8 cellular contexts compared by ENCODE assay signal in the genomic region with DNA sequence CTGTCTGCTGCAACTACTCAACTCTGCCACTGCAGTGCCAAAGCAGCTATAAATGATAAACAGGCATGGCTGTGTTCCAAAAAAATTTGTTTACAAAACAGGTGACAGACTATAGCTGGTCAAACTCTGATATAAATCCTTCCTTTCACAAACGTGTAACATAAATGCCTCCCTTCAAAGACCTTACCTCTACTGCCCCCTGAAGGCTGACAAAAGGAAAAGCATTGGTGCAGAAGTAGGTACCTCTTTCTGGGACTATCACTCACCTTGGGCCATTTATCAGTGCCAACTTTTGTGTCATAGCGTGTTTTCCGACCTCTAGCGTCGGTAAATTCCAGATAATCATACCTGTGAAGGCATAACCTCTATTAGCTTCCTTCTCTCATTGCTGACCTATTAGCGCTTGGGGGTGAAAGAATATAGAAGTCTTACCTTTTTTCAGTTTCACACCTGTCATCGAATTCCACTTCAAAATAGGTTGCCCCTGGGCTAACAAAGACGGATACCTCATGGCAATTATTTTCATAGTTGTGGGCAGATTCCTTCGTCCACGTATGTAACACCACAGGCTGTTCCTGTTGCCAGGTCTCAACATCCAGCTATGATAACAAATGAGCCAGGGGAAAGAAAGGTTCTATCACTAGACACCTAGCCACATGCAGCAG.
DNase-seq lines count a peak whose midpoint lies in the region; ATAC-seq and TF ChIP-seq lines count a peak whose summit lies in the region.

No MANE protein-coding gene starts in this region.

- no peak overlapping the region for H3K4ac ChIP-seq in neuronal stem cell (ENCODE audit: low read length)

- no peak overlapping the region for H2BK15ac ChIP-seq in neuronal stem cell (ENCODE audit: low read length)

- H3K18ac ChIP-seq in neuronal stem cell (ENCODE audit: low read length) = no peak overlapping the region

- H3K23ac ChIP-seq in neuronal stem cell (ENCODE audit: low read depth, low read length, poor library complexity) = no peak overlapping the region

- H3K4me3 ChIP-seq in neuronal stem cell (ENCODE audit: low read length in 2 of 2) = no peak overlapping the region

- no peaks in the 10 kb centered on the region for H3K27me3 ChIP-seq in neuronal stem cell (ENCODE audit: control insufficient read depth in 3 of 3, insufficient read depth in 3 of 3, low read depth in 1 of 3, low read length in 3 of 3)

- no peak for TF ChIP-seq EP300 in Ishikawa (IDR thresholded peaks at IDR 0.05; ENCODE audit: borderline replicate concordance)

- peak; percentile 63 for DNase-seq in SIG-M5 treated with dmso at 0.1 percent for 504 hours (lab: John Stamatoyannopoulos, UW; ENCODE audit: unreplicated experiment)
- DNase-seq in SIG-M5 (lab: John Stamatoyannopoulos, UW) = no peak
- DNase-seq in SK-MEL-5 (ENCODE audit: low read depth, low spot score) = peak; percentile 60
- peak; percentile 41 for DNase-seq in fibroblast of peridontal ligament (ENCODE audit: extremely low read depth)
- peak; percentile 29 for DNase-seq in neuronal stem cell (ENCODE audit: low spot score)
- no peak for DNase-seq in activated CD4-positive, CD25-positive, alpha-beta regulatory T cell treated with anti-CD3 and anti-CD28 coated beads, Interleukin-2, amount 50 U/mL, for 72 hours

- no peak overlapping the region for H2AFZ ChIP-seq in neuronal stem cell (ENCODE audit: low read length)

- no peak overlapping the region for H2BK5ac ChIP-seq in neuronal stem cell (ENCODE audit: low read length)

- H4K8ac ChIP-seq in neuronal stem cell (ENCODE audit: low read depth, low read length) = no peak overlapping the region

- H3K4me2 ChIP-seq in neuronal stem cell (ENCODE audit: insufficient read depth, low read length, poor library complexity, severe bottlenecking) = no peak overlapping the region

- H3K9ac ChIP-seq in neuronal stem cell (ENCODE audit: low read depth, low read length, poor library complexity) = no peak overlapping the region

- peak; percentile 64 for TF ChIP-seq RAD21 in Ishikawa (IDR thresholded peaks at IDR 0.05; ENCODE audit: low read depth)

- no peak overlapping the region for H3K27ac ChIP-seq in neuronal stem cell (replicated peaks; ENCODE audit: low read length)

- in situ Hi-C loops in SK-MEL-5 (cut with HindIII; ENCODE audit: low pct_unique_long_range_greater_than_20kb, low sequenced_read_pairs) = no loop called here

- no peaks in the 10 kb centered on the region for H3K4me1 ChIP-seq in neuronal stem cell (ENCODE audit: control insufficient read depth in 2 of 2, insufficient read depth in 1 of 2, low read depth in 1 of 2, low read length in 2 of 2)

- H3K14ac ChIP-seq in neuronal stem cell (ENCODE audit: low read length) = no peak overlapping the region

- H4K91ac ChIP-seq in neuronal stem cell (ENCODE audit: low read depth, low read length, poor library complexity) = no peak overlapping the region

- peak; percentile 36 for ATAC-seq in GM21515 (IDR thresholded peaks at IDR 0.05; ENCODE audit: unreplicated experiment)

- no peaks in the 10 kb centered on the region for H3K9me3 ChIP-seq in neuronal stem cell (replicated peaks in 1 of 2; ENCODE audit: control insufficient read depth in 2 of 2, insufficient read depth in 1 of 2, low read depth in 1 of 2, low read length in 2 of 2)

- no peak overlapping the region for H2BK120ac ChIP-seq in neuronal stem cell (ENCODE audit: low read depth, low read length)

- WGBS in neuronal stem cell (ENCODE audit: extremely low coverage in 2 of 2, insufficient read length in 2 of 2, insufficient replicate concordance in 1 of 2), 2 donors = no CpG with 5 or more reads among the region's 10 CpGs

- H3K79me1 ChIP-seq in neuronal stem cell (ENCODE audit: low read depth, low read length) = no peaks in the 10 kb centered on the region

- H2BK12ac ChIP-seq in neuronal stem cell (ENCODE audit: low read length) = no peak overlapping the region

- H3K36me3 ChIP-seq in neuronal stem cell (replicated peaks in 1 of 2; ENCODE audit: control insufficient read depth in 2 of 2, insufficient read depth in 2 of 2, low read length in 2 of 2) = peaks cover 27 to 96% of the 10 kb centered on the region in 2 donors

- H2AK5ac ChIP-seq in neuronal stem cell (ENCODE audit: low read depth, low read length) = no peak overlapping the region

TF ChIP-seq in Ishikawa, 13 proteins besides CTCF, POLR2A, EP300 and RAD21:
- TF ChIP-seq EGR1 (IDR thresholded peaks at IDR 0.05) (no peak), CREB1 (IDR thresholded peaks at IDR 0.05; ENCODE audit: low read depth) (no peak), NFIC (IDR thresholded peaks at IDR 0.05) (no peak), TCF12 (IDR thresholded peaks at IDR 0.05; ENCODE audit: low read depth) (no peak), TEAD4 (IDR thresholded peaks at IDR 0.05) (no peak), FOXM1 (IDR thresholded peaks at IDR 0.05; ENCODE audit: borderline replicate concordance, low read depth) (no peak), ZBTB7A (IDR thresholded peaks at IDR 0.05; ENCODE audit: low read depth) (no peak), TAF1 (IDR thresholded peaks at IDR 0.05; ENCODE audit: low read depth) (no peak)
- TF ChIP-seq, protein P1, sequence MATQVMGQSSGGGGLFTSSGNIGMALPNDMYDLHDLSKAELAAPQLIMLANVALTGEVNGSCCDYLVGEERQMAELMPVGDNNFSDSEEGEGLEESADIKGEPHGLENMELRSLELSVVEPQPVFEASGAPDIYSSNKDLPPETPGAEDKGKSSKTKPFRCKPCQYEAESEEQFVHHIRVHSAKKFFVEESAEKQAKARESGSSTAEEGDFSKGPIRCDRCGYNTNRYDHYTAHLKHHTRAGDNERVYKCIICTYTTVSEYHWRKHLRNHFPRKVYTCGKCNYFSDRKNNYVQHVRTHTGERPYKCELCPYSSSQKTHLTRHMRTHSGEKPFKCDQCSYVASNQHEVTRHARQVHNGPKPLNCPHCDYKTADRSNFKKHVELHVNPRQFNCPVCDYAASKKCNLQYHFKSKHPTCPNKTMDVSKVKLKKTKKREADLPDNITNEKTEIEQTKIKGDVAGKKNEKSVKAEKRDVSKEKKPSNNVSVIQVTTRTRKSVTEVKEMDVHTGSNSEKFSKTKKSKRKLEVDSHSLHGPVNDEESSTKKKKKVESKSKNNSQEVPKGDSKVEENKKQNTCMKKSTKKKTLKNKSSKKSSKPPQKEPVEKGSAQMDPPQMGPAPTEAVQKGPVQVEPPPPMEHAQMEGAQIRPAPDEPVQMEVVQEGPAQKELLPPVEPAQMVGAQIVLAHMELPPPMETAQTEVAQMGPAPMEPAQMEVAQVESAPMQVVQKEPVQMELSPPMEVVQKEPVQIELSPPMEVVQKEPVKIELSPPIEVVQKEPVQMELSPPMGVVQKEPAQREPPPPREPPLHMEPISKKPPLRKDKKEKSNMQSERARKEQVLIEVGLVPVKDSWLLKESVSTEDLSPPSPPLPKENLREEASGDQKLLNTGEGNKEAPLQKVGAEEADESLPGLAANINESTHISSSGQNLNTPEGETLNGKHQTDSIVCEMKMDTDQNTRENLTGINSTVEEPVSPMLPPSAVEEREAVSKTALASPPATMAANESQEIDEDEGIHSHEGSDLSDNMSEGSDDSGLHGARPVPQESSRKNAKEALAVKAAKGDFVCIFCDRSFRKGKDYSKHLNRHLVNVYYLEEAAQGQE (IDR thresholded peaks at IDR 0.05; ENCODE audit: low read depth) = no peak

Comparison
In these comparisons a context has a peak if more than half of its experiments do, and no peak if none do; other contexts are left out.
1. DNase-seq: peak in SIG-M5 treated with dmso at 0.1 percent for 504 hours (single experiment), SK-MEL-5 (single experiment), fibroblast of peridontal ligament (single experiment) and neuronal stem cell (single experiment); none in SIG-M5 (single experiment) and activated CD4-positive, CD25-positive, alpha-beta regulatory T cell treated with anti-CD3 and anti-CD28 coated beads, Interleukin-2, amount 50 U/mL, for 72 hours (single experiment).